In the genomic region with DNA sequence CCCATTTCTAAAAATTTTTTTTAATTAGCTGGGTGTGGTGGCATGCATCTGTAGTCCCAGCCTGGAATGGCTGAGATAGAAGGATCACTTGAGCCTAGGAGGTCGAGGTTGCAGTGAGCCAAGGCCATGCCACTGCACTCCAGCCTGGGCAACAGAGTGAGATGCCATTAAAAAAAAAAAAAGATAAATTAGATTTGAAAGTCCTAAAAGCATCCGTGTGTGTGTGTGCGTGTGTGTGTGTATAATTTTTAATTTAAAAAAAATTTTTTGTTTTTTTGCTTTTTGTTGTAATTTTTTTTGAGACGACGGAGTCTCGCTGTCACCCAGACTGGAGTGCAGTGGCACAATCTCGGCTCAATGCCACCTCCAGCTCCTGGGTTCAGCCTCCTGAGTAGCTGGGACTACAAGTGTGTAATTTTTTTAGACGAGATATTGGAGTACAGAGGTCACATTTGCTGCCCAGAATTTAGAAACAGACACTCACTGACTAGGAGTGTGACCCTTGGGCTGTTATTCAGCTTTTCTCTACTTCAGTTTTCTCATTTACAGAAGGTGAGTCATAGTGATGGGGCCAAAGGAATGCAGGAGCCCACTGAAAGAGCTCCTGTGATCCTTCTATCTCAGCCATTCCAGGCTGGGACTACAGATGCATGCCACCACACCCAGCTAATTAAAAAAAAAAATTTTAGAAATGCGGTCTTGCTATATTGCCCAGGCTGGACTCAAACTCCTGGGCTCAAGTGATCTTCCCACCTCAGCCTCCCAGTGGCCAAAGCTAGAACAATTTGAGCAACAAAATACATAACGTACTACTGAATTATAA, we compare ENCODE assay signal across 1 cellular context.
TF ChIP-seq lines count a peak whose summit lies in the region.

No MANE protein-coding gene starts in this region.

TF ChIP-seq in HepG2, 621 proteins besides CTCF, POLR2A, EP300 and RAD21 (continued from another document and continues in another):
- TF ChIP-seq ZNF639 (CRISPR knock-in tag; conservative IDR thresholded peaks at IDR 0.05) (no peak; the same call in 1 of the 2 replicates), ZNF280D (CRISPR knock-in tag; IDR thresholded peaks at IDR 0.05) (0 out of 2 replicates have a peak, but pooled peaks have one; percentile 10), EZH2 (conservative IDR thresholded peaks at IDR 0.05; ENCODE audit: low read depth, low read length) (no peak), ZSCAN12 (CRISPR knock-in tag; IDR thresholded peaks at IDR 0.05) (no peak), HNF1B (CRISPR knock-in tag; IDR thresholded peaks at IDR 0.05) (no peak), NFE2 (CRISPR knock-in tag; IDR thresholded peaks at IDR 0.05) (no peak), SRY (CRISPR knock-in tag; IDR thresholded peaks at IDR 0.05) (no peak), ETS1 (CRISPR knock-in tag; IDR thresholded peaks at IDR 0.05) (no peak), PCBP2 (optimal IDR thresholded peaks at IDR 0.05; ENCODE audit: low read depth, low read length, poor library complexity, severe bottlenecking) (no peak), EHMT2 (IDR thresholded peaks at IDR 0.05; ENCODE audit: borderline replicate concordance, low read depth, low read length) (no peak), SNAPC2 (CRISPR knock-in tag; IDR thresholded peaks at IDR 0.05) (no peak), ZNF547 (CRISPR knock-in tag; IDR thresholded peaks at IDR 0.05) (no peak), GABPA (IDR thresholded peaks at IDR 0.05; ENCODE audit: low read depth, low read length) (no peak), GABPA (CRISPR knock-in tag; IDR thresholded peaks at IDR 0.05; ENCODE audit: low read depth) (0 out of 2 replicates have a peak, but pooled peaks have one; percentile 28), REPIN1 (CRISPR knock-in tag; IDR thresholded peaks at IDR 0.05; ENCODE audit: borderline replicate concordance, low read depth) (no peak), ZNF232 (CRISPR knock-in tag; IDR thresholded peaks at IDR 0.05; ENCODE audit: borderline replicate concordance) (no peak), ATF4 (CRISPR knock-in tag; IDR thresholded peaks at IDR 0.05) (no peak), MXD4 (CRISPR knock-in tag; IDR thresholded peaks at IDR 0.05) (no peak), TBX2 (CRISPR knock-in tag; IDR thresholded peaks at IDR 0.05; ENCODE audit: borderline replicate concordance) (peak; percentile 56; the same call in 1 of the 2 replicates), ZNF567 (CRISPR knock-in tag; IDR thresholded peaks at IDR 0.05; ENCODE audit: borderline replicate concordance) (no peak), SYNCRIP (IDR thresholded peaks at IDR 0.05; ENCODE audit: insufficient read depth, low read depth, low read length) (no peak), HNRNPL (IDR thresholded peaks at IDR 0.05; ENCODE audit: low read depth, low read length) (0 out of 2 replicates have a peak, but pooled peaks have one; percentile 18), ZSCAN9 (CRISPR knock-in tag; IDR thresholded peaks at IDR 0.05; ENCODE audit: borderline replicate concordance) (peak; percentile 50; the same call in 1 of the 2 replicates), ZBTB37 (CRISPR knock-in tag; IDR thresholded peaks at IDR 0.05) (no peak), ZFP36L1 (CRISPR knock-in tag; IDR thresholded peaks at IDR 0.05) (no peak), PHB2 (IDR thresholded peaks at IDR 0.05; ENCODE audit: partially characterized antibody) (no peak), DBP (CRISPR knock-in tag; IDR thresholded peaks at IDR 0.05; ENCODE audit: not compliant biosample characterization) (no peak), CHCHD3 (CRISPR knock-in tag; IDR thresholded peaks at IDR 0.05) (no peak), ZSCAN21 (CRISPR knock-in tag; IDR thresholded peaks at IDR 0.05; ENCODE audit: borderline replicate concordance) (no peak), ZNF24 (IDR thresholded peaks at IDR 0.05) (no peak)
- TF ChIP-seq, protein P1, sequence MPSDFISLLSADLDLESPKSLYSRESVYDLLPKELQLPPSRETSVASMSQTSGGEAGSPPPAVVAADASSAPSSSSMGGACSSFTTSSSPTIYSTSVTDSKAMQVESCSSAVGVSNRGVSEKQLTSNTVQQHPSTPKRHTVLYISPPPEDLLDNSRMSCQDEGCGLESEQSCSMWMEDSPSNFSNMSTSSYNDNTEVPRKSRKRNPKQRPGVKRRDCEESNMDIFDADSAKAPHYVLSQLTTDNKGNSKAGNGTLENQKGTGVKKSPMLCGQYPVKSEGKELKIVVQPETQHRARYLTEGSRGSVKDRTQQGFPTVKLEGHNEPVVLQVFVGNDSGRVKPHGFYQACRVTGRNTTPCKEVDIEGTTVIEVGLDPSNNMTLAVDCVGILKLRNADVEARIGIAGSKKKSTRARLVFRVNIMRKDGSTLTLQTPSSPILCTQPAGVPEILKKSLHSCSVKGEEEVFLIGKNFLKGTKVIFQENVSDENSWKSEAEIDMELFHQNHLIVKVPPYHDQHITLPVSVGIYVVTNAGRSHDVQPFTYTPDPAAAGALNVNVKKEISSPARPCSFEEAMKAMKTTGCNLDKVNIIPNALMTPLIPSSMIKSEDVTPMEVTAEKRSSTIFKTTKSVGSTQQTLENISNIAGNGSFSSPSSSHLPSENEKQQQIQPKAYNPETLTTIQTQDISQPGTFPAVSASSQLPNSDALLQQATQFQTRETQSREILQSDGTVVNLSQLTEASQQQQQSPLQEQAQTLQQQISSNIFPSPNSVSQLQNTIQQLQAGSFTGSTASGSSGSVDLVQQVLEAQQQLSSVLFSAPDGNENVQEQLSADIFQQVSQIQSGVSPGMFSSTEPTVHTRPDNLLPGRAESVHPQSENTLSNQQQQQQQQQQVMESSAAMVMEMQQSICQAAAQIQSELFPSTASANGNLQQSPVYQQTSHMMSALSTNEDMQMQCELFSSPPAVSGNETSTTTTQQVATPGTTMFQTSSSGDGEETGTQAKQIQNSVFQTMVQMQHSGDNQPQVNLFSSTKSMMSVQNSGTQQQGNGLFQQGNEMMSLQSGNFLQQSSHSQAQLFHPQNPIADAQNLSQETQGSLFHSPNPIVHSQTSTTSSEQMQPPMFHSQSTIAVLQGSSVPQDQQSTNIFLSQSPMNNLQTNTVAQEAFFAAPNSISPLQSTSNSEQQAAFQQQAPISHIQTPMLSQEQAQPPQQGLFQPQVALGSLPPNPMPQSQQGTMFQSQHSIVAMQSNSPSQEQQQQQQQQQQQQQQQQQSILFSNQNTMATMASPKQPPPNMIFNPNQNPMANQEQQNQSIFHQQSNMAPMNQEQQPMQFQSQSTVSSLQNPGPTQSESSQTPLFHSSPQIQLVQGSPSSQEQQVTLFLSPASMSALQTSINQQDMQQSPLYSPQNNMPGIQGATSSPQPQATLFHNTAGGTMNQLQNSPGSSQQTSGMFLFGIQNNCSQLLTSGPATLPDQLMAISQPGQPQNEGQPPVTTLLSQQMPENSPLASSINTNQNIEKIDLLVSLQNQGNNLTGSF (CRISPR knock-in tag; IDR thresholded peaks at IDR 0.05) = no peak
- TF ChIP-seq, protein P2, sequence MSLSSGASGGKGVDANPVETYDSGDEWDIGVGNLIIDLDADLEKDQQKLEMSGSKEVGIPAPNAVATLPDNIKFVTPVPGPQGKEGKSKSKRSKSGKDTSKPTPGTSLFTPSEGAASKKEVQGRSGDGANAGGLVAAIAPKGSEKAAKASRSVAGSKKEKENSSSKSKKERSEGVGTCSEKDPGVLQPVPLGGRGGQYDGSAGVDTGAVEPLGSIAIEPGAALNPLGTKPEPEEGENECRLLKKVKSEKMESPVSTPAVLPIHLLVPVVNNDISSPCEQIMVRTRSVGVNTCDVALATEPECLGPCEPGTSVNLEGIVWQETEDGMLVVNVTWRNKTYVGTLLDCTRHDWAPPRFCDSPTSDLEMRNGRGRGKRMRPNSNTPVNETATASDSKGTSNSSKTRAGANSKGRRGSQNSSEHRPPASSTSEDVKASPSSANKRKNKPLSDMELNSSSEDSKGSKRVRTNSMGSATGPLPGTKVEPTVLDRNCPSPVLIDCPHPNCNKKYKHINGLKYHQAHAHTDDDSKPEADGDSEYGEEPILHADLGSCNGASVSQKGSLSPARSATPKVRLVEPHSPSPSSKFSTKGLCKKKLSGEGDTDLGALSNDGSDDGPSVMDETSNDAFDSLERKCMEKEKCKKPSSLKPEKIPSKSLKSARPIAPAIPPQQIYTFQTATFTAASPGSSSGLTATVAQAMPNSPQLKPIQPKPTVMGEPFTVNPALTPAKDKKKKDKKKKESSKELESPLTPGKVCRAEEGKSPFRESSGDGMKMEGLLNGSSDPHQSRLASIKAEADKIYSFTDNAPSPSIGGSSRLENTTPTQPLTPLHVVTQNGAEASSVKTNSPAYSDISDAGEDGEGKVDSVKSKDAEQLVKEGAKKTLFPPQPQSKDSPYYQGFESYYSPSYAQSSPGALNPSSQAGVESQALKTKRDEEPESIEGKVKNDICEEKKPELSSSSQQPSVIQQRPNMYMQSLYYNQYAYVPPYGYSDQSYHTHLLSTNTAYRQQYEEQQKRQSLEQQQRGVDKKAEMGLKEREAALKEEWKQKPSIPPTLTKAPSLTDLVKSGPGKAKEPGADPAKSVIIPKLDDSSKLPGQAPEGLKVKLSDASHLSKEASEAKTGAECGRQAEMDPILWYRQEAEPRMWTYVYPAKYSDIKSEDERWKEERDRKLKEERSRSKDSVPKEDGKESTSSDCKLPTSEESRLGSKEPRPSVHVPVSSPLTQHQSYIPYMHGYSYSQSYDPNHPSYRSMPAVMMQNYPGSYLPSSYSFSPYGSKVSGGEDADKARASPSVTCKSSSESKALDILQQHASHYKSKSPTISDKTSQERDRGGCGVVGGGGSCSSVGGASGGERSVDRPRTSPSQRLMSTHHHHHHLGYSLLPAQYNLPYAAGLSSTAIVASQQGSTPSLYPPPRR (CRISPR knock-in tag; IDR thresholded peaks at IDR 0.05; ENCODE audit: borderline replicate concordance) = peak; percentile 15; the same call in 1 of the 2 replicates
